In genomic region chr17:77116371-77116860, GRCh38 we compare ENCODE assay signal across 23 cellular contexts. TPM values are rescaled to one million over a fixed set of nuclear protein-coding genes. Genes with fewer than 3 reads are reported as not detected.
DNase-seq lines count a peak whose midpoint lies in the region; ATAC-seq and TF ChIP-seq lines count a peak whose summit lies in the region.
"Had no signal": no experiment of that assay in that cellular context is flagged by ENCODE, and none has a peak within 500 bp of the region (broad histone marks: within the 10 kb centered on the region; RNA-seq: fewer than 3 reads in every experiment).

No MANE protein-coding gene starts in this region.

- WGBS in right lobe of liver (ENCODE audit: insufficient coverage, low coverage, low lambda C conversion rate, missing lambda C conversion rate), result 54% methylated on average over 3 of the region's 3 CpGs

- no peaks in the 10 kb centered on the region for H4K20me1 ChIP-seq in MM.1S (ENCODE audit: insufficient read depth, low read length)

- peaks cover 7% of the 10 kb centered on the region for H3K36me3 Mint-ChIP-seq in Caco-2 (ENCODE audit: insufficient read depth, unreplicated experiment)
- no peaks in the 10 kb centered on the region for H3K36me3 Mint-ChIP-seq in mesothelial cell of epicardium
- H3K36me3 Mint-ChIP-seq: activated CD4-positive, alpha-beta memory T cell treated with anti-CD3 and anti-CD28 coated beads for 36 hours; CD4-positive, CD25-positive, alpha-beta regulatory T cell had no signal

- no peak overlapping the region for H3K4me3 ChIP-seq in Caco-2 (ENCODE audit: low read depth, low read length)
- no peak overlapping the region for H3K4me3 ChIP-seq in right lobe of liver
- H3K4me3 ChIP-seq in skeletal muscle tissue (ENCODE audit: low read length in 3 of 3), result no peak overlapping the region
- no peak overlapping the region for H3K4me3 ChIP-seq in MM.1S (ENCODE audit: low read length)
- H3K4me3 ChIP-seq: HAP-1 had no signal

- H3K27me3 Mint-ChIP-seq in Caco-2 (ENCODE audit: insufficient read depth, unreplicated experiment) (no peaks in the 10 kb centered on the region), mesothelial cell of epicardium (ENCODE audit: low read depth) (no peaks in the 10 kb centered on the region)
- H3K27me3 Mint-ChIP-seq: activated CD4-positive, alpha-beta memory T cell treated with anti-CD3 and anti-CD28 coated beads for 36 hours; activated naive CD8-positive, alpha-beta T cell treated with anti-CD3 and anti-CD28 coated beads, Interleukin-2, amount 10 ng/mL, durations not matched to agents 7 days and 5 days; central memory CD8-positive, alpha-beta T cell had no signal

- H3K36me3 ChIP-seq in Caco-2 (ENCODE audit: control insufficient read depth, insufficient read depth, low read length) (no peaks in the 10 kb centered on the region), right lobe of liver (no peaks in the 10 kb centered on the region), skeletal muscle tissue (ENCODE audit: control insufficient read depth in 3 of 3, insufficient read depth in 3 of 3, low read length in 3 of 3) (no peaks in the 10 kb centered on the region), MM.1S (replicated peaks; ENCODE audit: insufficient read depth, low read length) (no peaks in the 10 kb centered on the region)
- H3K36me3 ChIP-seq: HAP-1 had no signal

- H3K9me3 ChIP-seq in Caco-2 (0 out of 2 replicates have a peak, but pooled peaks cover 3% of the 10 kb centered on the region), right lobe of liver (no peaks in the 10 kb centered on the region), skeletal muscle tissue (ENCODE audit: control insufficient read depth in 3 of 3, low read length in 3 of 3) (no peaks in the 10 kb centered on the region), MM.1S (replicated peaks; ENCODE audit: insufficient read depth, low read length) (no peaks in the 10 kb centered on the region)
- H3K9me3 ChIP-seq: HAP-1 had no signal

- TF ChIP-seq POLR2A in right lobe of liver (IDR thresholded peaks at IDR 0.05), result no peak

- H3K27ac ChIP-seq in angular gyrus (ENCODE audit: low read depth, low read length) (peak overlapping the region; percentile 62), right lobe of liver (peak overlapping the region in 2 of 3 donors; percentile 36 to 43), skeletal muscle tissue (ENCODE audit: low read depth, low read length) (peak overlapping the region; percentile 52), MM.1S (ENCODE audit: low read length) (no peak overlapping the region)

- peak; percentile 34 to 73 (median 49) for ATAC-seq in right lobe of liver
- ATAC-seq: activated T-cell treated with anti-CD3 and anti-CD28 coated beads, Interleukin-2, amount 50 U/mL, for 4 hours had no signal

- TF ChIP-seq CTCF in Caco-2 (IDR thresholded peaks at IDR 0.05; ENCODE audit: insufficient read depth in 1 of 2, low read depth in 1 of 2, low read length in 1 of 2, severe bottlenecking in 1 of 2, unreplicated experiment in 1 of 2) (no peak), right lobe of liver (IDR thresholded peaks at IDR 0.05) (no peak), mesothelial cell of epicardium (IDR thresholded peaks at IDR 0.05; ENCODE audit: unreplicated experiment) (no peak), MM.1S (IDR thresholded peaks at IDR 0.05; ENCODE audit: low read length) (no peak)

- H3K9me3 Mint-ChIP-seq in Caco-2 (ENCODE audit: unreplicated experiment) (no peaks in the 10 kb centered on the region), mesothelial cell of epicardium (no peaks in the 10 kb centered on the region)
- H3K9me3 Mint-ChIP-seq: activated CD4-positive, alpha-beta memory T cell treated with anti-CD3 and anti-CD28 coated beads for 36 hours; activated naive CD8-positive, alpha-beta T cell treated with anti-CD3 and anti-CD28 coated beads, Interleukin-2, amount 10 ng/mL, durations not matched to agents 7 days and 5 days; activated T-cell treated with anti-CD3 and anti-CD28 coated beads, Interleukin-2, amount 50 U/mL, for 4 hours; CD4-positive, CD25-positive, alpha-beta regulatory T cell; central memory CD8-positive, alpha-beta T cell; endodermal cell had no signal

- CTCF ChIA-PET in Caco-2 (lab: Charles Lee), result interaction anchor here (0.5 kb wide), 1 partner anchor 92 kb away, joined by 3 read pairs; no protein-coding TSS in a partner anchor

- no peak overlapping the region for H3K9ac ChIP-seq in skeletal muscle tissue (ENCODE audit: low read depth in 1 of 3, low read length in 3 of 3)
- no peak overlapping the region for H3K9ac ChIP-seq in MM.1S (ENCODE audit: low read length)

- no TSS peak for BruUV-seq in Caco-2 (replicated peaks; lab: Mats Ljungman, UMichigan)

- H3K9me2 ChIP-seq in MM.1S (replicated peaks; ENCODE audit: insufficient read depth, low read length), result no peaks in the 10 kb centered on the region

- no peak overlapping the region for H3K4me2 ChIP-seq in MM.1S (ENCODE audit: low read depth, low read length)

- H2AFZ ChIP-seq in MM.1S (ENCODE audit: low read length), result no peak overlapping the region

- POLR2A ChIA-PET in Caco-2 (lab: Charles Lee), result interaction anchor here (1.0 kb wide), 1 partner anchor 24 kb away, joined by 4 read pairs; the partner anchor contains the start of gene SEC14L1

- H3K4me1 ChIP-seq in Caco-2 (peaks cover 62% of the 10 kb centered on the region), right lobe of liver (peaks cover 0 to 3% (median 0%) of the 10 kb centered on the region in 4 donors), skeletal muscle tissue (ENCODE audit: control insufficient read depth in 3 of 3, insufficient read depth in 3 of 3, low read length in 3 of 3) (peaks cover 15 to 29% (median 17%) of the 10 kb centered on the region in 3 donors), MM.1S (ENCODE audit: low read length) (0 out of 2 replicates have a peak, but pooled peaks cover 4% of the 10 kb centered on the region)

- no peak for DNase-seq in Caco-2
- no peak for DNase-seq in right lobe of liver
- no peak for DNase-seq in GM19240 (ENCODE audit: insufficient read length, low spot score)
- no peak for DNase-seq in mesothelial cell of epicardium (ENCODE audit: low spot score in 2 of 2, unreplicated experiment in 2 of 2)
- DNase-seq in NCI-H774 (lab: John Stamatoyannopoulos, UW), result no peak
- DNase-seq in MM.1S, result no peak
- DNase-seq: ACHN; activated CD4-positive, alpha-beta memory T cell treated with anti-CD3 and anti-CD28 coated beads for 36 hours; activated naive CD8-positive, alpha-beta T cell treated with anti-CD3 and anti-CD28 coated beads, Interleukin-2, amount 10 ng/mL, durations not matched to agents 7 days and 5 days; activated T-cell treated with anti-CD3 and anti-CD28 coated beads, Interleukin-2, amount 50 U/mL, for 4 hours; CD4-positive, CD25-positive, alpha-beta regulatory T cell; DMS53; endodermal cell; foreskin melanocyte; MV-4-11; NCI-H82; nucleus accumbens; small intestine; SW 1271 had no signal

- intact Hi-C loops in Caco-2 (cut with micrococcal nuclease; ENCODE audit: unreplicated experiment), result no loop called here
- intact Hi-C loops in right lobe of liver (cut with DNase I), result no loop called here

- no peaks in the 10 kb centered on the region for H3F3A ChIP-seq in MM.1S (ENCODE audit: insufficient read depth, low read length)

- no peaks in the 10 kb centered on the region for H3K79me2 ChIP-seq in MM.1S (ENCODE audit: low read length)

- H3K4me3 Mint-ChIP-seq in Caco-2 (ENCODE audit: unreplicated experiment), result no peak overlapping the region
- H3K4me3 Mint-ChIP-seq in mesothelial cell of epicardium, result no peak overlapping the region
- H3K4me3 Mint-ChIP-seq: activated CD4-positive, alpha-beta memory T cell treated with anti-CD3 and anti-CD28 coated beads for 36 hours; activated naive CD8-positive, alpha-beta T cell treated with anti-CD3 and anti-CD28 coated beads, Interleukin-2, amount 10 ng/mL, durations not matched to agents 7 days and 5 days; activated T-cell treated with anti-CD3 and anti-CD28 coated beads, Interleukin-2, amount 50 U/mL, for 4 hours; CD4-positive, CD25-positive, alpha-beta regulatory T cell; central memory CD8-positive, alpha-beta T cell; endodermal cell had no signal

- H3K27ac Mint-ChIP-seq in Caco-2 (ENCODE audit: unreplicated experiment) (peak overlapping the region; percentile 13), mesothelial cell of epicardium (no peak overlapping the region)
- H3K27ac Mint-ChIP-seq: activated CD4-positive, alpha-beta memory T cell treated with anti-CD3 and anti-CD28 coated beads for 36 hours; activated naive CD8-positive, alpha-beta T cell treated with anti-CD3 and anti-CD28 coated beads, Interleukin-2, amount 10 ng/mL, durations not matched to agents 7 days and 5 days; endodermal cell had no signal

- no peaks in the 10 kb centered on the region for H3K27me3 ChIP-seq in Caco-2 (replicated peaks; ENCODE audit: control insufficient read depth, insufficient read depth, low read length)
- H3K27me3 ChIP-seq in right lobe of liver, result no peaks in the 10 kb centered on the region
- no peaks in the 10 kb centered on the region for H3K27me3 ChIP-seq in skeletal muscle tissue (ENCODE audit: control insufficient read depth in 3 of 3, insufficient read depth in 3 of 3, low read length in 3 of 3)
- H3K27me3 ChIP-seq in MM.1S (replicated peaks; ENCODE audit: insufficient read depth, low read length), result no peaks in the 10 kb centered on the region

- H3K4me1 Mint-ChIP-seq in Caco-2 (ENCODE audit: low read depth, unreplicated experiment) (peaks cover 35% of the 10 kb centered on the region), mesothelial cell of epicardium (peaks cover 15% of the 10 kb centered on the region)
- H3K4me1 Mint-ChIP-seq: central memory CD8-positive, alpha-beta T cell had no signal

RNA-seq across cellular contexts. Expression of gene SEC14L1, which starts 24.4 kb away (rescaled TPM):
- total RNA-seq in Caco-2 (2022), result 92.0 and 96.1 TPM in 2 replicates
- total RNA-seq in right lobe of liver, result 10 to 100 TPM; 21.5 to 44.4 (median 24.9) TPM
- 83.5 TPM for total RNA-seq in skeletal muscle tissue
- 42.6 to 47.6 TPM (median 47.0 TPM) in 3 replicates for total RNA-seq in mesothelial cell of epicardium
